In the genomic region with DNA sequence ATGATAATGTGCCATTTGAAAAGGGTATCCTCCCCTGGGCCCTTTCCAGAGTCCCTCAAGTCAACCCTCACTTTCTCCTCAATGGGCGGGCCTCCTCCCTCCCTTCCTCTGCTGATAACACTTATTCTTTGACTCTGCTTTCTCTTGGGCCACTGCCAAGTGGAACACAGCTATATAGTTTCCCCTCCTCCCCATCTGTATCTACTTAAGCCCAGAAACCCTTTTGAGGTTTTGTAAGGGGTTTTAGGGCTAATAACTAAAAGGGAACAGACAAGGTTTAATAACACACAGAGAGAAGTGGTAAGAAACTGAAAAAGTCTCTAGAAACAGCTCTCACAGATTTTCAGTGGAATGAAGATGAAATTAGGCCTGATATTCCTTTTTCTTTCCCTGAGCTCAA, we compare ENCODE assay signal across 10 cellular contexts.
"Had no signal": no experiment of that assay in that cellular context is flagged by ENCODE, and none has a peak within 500 bp of the region (broad histone marks: within the 10 kb centered on the region; RNA-seq: fewer than 3 reads in every experiment).

No MANE protein-coding gene starts in this region.

- H3K27me3 ChIP-seq: ascending aorta, upper lobe of left lung had no signal

- H2AFZ ChIP-seq: parathyroid adenoma had no signal

- H3K36me3 ChIP-seq: ascending aorta, upper lobe of left lung had no signal

- H3K27ac ChIP-seq: ascending aorta, parathyroid adenoma, upper lobe of left lung had no signal

- ATAC-seq: activated CD4-positive, alpha-beta T cell treated with anti-CD3 and anti-CD28 coated beads for 36 hours; activated CD8-positive, alpha-beta T cell treated with anti-CD3 and anti-CD28 coated beads for 36 hours had no signal

- H3K79me2 ChIP-seq: parathyroid adenoma had no signal

- H3K9ac ChIP-seq: parathyroid adenoma had no signal

- H3K4me1 ChIP-seq: ascending aorta, parathyroid adenoma, upper lobe of left lung had no signal

- H3K4me3 ChIP-seq: ascending aorta, upper lobe of left lung had no signal

- DNase-seq: activated CD4-positive, alpha-beta T cell treated with anti-CD3 and anti-CD28 coated beads for 36 hours; activated CD8-positive, alpha-beta memory T cell treated with anti-CD3 and anti-CD28 coated beads, Interleukin-2, amount 50 U/mL, for 4 hours; activated CD8-positive, alpha-beta T cell treated with anti-CD3 and anti-CD28 coated beads for 36 hours; activated naive CD4-positive, alpha-beta T cell; stimulated activated CD4-positive, alpha-beta T cell treated with anti-CD3 and anti-CD28 coated beads, Interleukin-15, amount 100 ng/mL, for 24 hours; stimulated activated CD4-positive, alpha-beta T cell treated with anti-CD3 and anti-CD28 coated beads, Interleukin-4, amount 100 ng/mL, for 24 hours; upper lobe of left lung had no signal

- FAIRE-seq: bronchial epithelial cell had no signal

- H3K9me3 ChIP-seq: ascending aorta had no signal
